ENCODE assay signal across 18 cellular contexts in genomic region chr2:127897531-127898187, GRCh38.
"Had no signal": no experiment of that assay in that cellular context is flagged by ENCODE, and none has a peak within 500 bp of the region (broad histone marks: within the 10 kb centered on the region; RNA-seq: fewer than 3 reads in every experiment).

No MANE protein-coding gene starts in this region.

- H3K36me3 ChIP-seq: colonic mucosa, esophagus muscularis mucosa, left ventricle myocardium inferior, tibial artery, uterus, WERI-Rb-1 had no signal

- H3K27ac ChIP-seq: colonic mucosa, esophagus muscularis mucosa, left ventricle myocardium inferior, tibial artery, uterus, WERI-Rb-1 had no signal

- H3K27me3 ChIP-seq: colonic mucosa, esophagus muscularis mucosa, tibial artery, uterus had no signal

- H3K36me3 Mint-ChIP-seq: activated naive CD8-positive, alpha-beta T cell treated with anti-CD3 and anti-CD28 coated beads for 36 hours; brain; natural killer cell had no signal

- DNase-seq: activated CD4-positive, alpha-beta T cell treated with anti-CD3 and anti-CD28 coated beads for 36 hours; activated CD8-positive, alpha-beta T cell treated with anti-CD3 and anti-CD28 coated beads, Interleukin-2, amount 10 ng/mL, durations not matched to agents 7 days and 5 days; activated gamma-delta T cell treated with Interleukin-2 at 50 U/mL for 16 hours; activated naive CD8-positive, alpha-beta T cell treated with anti-CD3 and anti-CD28 coated beads for 36 hours; amygdala; central memory CD4-positive, alpha-beta T cell; colonic mucosa; left ventricle myocardium inferior; mesenchymal stem cell; natural killer cell; retina; stimulated activated naive CD4-positive, alpha-beta T cell; T1000; tibial artery; uterus; WERI-Rb-1 had no signal

- H3K4me3 Mint-ChIP-seq: activated CD4-positive, alpha-beta T cell treated with anti-CD3 and anti-CD28 coated beads for 36 hours; activated CD8-positive, alpha-beta T cell treated with anti-CD3 and anti-CD28 coated beads, Interleukin-2, amount 10 ng/mL, durations not matched to agents 7 days and 5 days; activated naive CD8-positive, alpha-beta T cell treated with anti-CD3 and anti-CD28 coated beads for 36 hours; brain; natural killer cell had no signal

- H3K27ac Mint-ChIP-seq: activated CD4-positive, alpha-beta T cell treated with anti-CD3 and anti-CD28 coated beads for 36 hours; activated CD8-positive, alpha-beta T cell treated with anti-CD3 and anti-CD28 coated beads, Interleukin-2, amount 10 ng/mL, durations not matched to agents 7 days and 5 days; activated naive CD8-positive, alpha-beta T cell treated with anti-CD3 and anti-CD28 coated beads for 36 hours; brain; natural killer cell had no signal

- H3K27me3 Mint-ChIP-seq: activated CD4-positive, alpha-beta T cell treated with anti-CD3 and anti-CD28 coated beads for 36 hours; activated naive CD8-positive, alpha-beta T cell treated with anti-CD3 and anti-CD28 coated beads for 36 hours; brain had no signal

- H3K4me1 ChIP-seq: colonic mucosa, uterus had no signal

- ATAC-seq: activated CD4-positive, alpha-beta T cell treated with anti-CD3 and anti-CD28 coated beads for 36 hours; activated CD8-positive, alpha-beta T cell treated with anti-CD3 and anti-CD28 coated beads, Interleukin-2, amount 10 ng/mL, durations not matched to agents 7 days and 5 days; natural killer cell had no signal

- H3K9me3 Mint-ChIP-seq: activated naive CD8-positive, alpha-beta T cell treated with anti-CD3 and anti-CD28 coated beads for 36 hours; brain; natural killer cell had no signal

- H3K4me1 Mint-ChIP-seq: activated CD4-positive, alpha-beta T cell treated with anti-CD3 and anti-CD28 coated beads for 36 hours; activated naive CD8-positive, alpha-beta T cell treated with anti-CD3 and anti-CD28 coated beads for 36 hours; brain; natural killer cell had no signal

- H3K4me3 ChIP-seq: colonic mucosa, esophagus muscularis mucosa, left ventricle myocardium inferior, tibial artery, uterus had no signal

- H3K9me3 ChIP-seq: colonic mucosa, esophagus muscularis mucosa, left ventricle myocardium inferior, tibial artery, uterus had no signal
